2 cellular contexts compared by ENCODE assay signal in the genomic region with DNA sequence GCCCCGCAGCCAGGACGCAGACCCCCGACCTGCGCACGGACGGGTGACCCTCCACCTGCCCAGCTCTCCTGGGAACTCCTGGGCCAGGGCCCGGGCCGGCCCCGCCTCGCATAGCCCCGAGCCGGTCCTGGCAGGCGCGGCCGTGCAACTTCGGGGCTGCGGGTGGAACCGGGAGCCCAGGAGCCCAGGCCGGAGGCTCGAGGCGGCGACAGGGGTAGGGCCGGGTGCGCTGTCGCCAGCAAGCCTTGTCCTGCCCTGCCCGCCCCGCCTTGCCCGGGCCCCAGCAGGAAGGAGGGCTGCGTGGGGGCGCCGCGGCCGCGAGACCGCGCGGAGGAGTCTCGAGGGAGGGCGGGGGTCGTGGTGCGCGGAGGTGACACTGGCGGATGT.
TF ChIP-seq lines count a peak whose summit lies in the region.

No MANE protein-coding gene starts in this region.

TF ChIP-seq in K562, 482 proteins besides CTCF, POLR2A, EP300 and RAD21 (continues in another document):
- TF ChIP-seq KDM5B (IDR thresholded peaks at IDR 0.05; ENCODE audit: insufficient replicate concordance, low read depth, low read length) = peak; percentile 64
- TF ChIP-seq U2AF1 (optimal IDR thresholded peaks at IDR 0.05; ENCODE audit: low read depth, low read length) = peak; percentile 25
- TF ChIP-seq FIP1L1 (IDR thresholded peaks at IDR 0.05; ENCODE audit: low read depth, low read length, poor library complexity, severe bottlenecking) = peak; percentile 55
- TF ChIP-seq, protein P1, sequence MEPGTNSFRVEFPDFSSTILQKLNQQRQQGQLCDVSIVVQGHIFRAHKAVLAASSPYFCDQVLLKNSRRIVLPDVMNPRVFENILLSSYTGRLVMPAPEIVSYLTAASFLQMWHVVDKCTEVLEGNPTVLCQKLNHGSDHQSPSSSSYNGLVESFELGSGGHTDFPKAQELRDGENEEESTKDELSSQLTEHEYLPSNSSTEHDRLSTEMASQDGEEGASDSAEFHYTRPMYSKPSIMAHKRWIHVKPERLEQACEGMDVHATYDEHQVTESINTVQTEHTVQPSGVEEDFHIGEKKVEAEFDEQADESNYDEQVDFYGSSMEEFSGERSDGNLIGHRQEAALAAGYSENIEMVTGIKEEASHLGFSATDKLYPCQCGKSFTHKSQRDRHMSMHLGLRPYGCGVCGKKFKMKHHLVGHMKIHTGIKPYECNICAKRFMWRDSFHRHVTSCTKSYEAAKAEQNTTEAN (CRISPR knock-in tag; IDR thresholded peaks at IDR 0.05) = peak; percentile 80
- TF ChIP-seq MED1 (CRISPR knock-in tag; IDR thresholded peaks at IDR 0.05; ENCODE audit: borderline replicate concordance) = no peak
- no peak for TF ChIP-seq TAF7 (tag; IDR thresholded peaks at IDR 0.05)
- TF ChIP-seq, protein P2, sequence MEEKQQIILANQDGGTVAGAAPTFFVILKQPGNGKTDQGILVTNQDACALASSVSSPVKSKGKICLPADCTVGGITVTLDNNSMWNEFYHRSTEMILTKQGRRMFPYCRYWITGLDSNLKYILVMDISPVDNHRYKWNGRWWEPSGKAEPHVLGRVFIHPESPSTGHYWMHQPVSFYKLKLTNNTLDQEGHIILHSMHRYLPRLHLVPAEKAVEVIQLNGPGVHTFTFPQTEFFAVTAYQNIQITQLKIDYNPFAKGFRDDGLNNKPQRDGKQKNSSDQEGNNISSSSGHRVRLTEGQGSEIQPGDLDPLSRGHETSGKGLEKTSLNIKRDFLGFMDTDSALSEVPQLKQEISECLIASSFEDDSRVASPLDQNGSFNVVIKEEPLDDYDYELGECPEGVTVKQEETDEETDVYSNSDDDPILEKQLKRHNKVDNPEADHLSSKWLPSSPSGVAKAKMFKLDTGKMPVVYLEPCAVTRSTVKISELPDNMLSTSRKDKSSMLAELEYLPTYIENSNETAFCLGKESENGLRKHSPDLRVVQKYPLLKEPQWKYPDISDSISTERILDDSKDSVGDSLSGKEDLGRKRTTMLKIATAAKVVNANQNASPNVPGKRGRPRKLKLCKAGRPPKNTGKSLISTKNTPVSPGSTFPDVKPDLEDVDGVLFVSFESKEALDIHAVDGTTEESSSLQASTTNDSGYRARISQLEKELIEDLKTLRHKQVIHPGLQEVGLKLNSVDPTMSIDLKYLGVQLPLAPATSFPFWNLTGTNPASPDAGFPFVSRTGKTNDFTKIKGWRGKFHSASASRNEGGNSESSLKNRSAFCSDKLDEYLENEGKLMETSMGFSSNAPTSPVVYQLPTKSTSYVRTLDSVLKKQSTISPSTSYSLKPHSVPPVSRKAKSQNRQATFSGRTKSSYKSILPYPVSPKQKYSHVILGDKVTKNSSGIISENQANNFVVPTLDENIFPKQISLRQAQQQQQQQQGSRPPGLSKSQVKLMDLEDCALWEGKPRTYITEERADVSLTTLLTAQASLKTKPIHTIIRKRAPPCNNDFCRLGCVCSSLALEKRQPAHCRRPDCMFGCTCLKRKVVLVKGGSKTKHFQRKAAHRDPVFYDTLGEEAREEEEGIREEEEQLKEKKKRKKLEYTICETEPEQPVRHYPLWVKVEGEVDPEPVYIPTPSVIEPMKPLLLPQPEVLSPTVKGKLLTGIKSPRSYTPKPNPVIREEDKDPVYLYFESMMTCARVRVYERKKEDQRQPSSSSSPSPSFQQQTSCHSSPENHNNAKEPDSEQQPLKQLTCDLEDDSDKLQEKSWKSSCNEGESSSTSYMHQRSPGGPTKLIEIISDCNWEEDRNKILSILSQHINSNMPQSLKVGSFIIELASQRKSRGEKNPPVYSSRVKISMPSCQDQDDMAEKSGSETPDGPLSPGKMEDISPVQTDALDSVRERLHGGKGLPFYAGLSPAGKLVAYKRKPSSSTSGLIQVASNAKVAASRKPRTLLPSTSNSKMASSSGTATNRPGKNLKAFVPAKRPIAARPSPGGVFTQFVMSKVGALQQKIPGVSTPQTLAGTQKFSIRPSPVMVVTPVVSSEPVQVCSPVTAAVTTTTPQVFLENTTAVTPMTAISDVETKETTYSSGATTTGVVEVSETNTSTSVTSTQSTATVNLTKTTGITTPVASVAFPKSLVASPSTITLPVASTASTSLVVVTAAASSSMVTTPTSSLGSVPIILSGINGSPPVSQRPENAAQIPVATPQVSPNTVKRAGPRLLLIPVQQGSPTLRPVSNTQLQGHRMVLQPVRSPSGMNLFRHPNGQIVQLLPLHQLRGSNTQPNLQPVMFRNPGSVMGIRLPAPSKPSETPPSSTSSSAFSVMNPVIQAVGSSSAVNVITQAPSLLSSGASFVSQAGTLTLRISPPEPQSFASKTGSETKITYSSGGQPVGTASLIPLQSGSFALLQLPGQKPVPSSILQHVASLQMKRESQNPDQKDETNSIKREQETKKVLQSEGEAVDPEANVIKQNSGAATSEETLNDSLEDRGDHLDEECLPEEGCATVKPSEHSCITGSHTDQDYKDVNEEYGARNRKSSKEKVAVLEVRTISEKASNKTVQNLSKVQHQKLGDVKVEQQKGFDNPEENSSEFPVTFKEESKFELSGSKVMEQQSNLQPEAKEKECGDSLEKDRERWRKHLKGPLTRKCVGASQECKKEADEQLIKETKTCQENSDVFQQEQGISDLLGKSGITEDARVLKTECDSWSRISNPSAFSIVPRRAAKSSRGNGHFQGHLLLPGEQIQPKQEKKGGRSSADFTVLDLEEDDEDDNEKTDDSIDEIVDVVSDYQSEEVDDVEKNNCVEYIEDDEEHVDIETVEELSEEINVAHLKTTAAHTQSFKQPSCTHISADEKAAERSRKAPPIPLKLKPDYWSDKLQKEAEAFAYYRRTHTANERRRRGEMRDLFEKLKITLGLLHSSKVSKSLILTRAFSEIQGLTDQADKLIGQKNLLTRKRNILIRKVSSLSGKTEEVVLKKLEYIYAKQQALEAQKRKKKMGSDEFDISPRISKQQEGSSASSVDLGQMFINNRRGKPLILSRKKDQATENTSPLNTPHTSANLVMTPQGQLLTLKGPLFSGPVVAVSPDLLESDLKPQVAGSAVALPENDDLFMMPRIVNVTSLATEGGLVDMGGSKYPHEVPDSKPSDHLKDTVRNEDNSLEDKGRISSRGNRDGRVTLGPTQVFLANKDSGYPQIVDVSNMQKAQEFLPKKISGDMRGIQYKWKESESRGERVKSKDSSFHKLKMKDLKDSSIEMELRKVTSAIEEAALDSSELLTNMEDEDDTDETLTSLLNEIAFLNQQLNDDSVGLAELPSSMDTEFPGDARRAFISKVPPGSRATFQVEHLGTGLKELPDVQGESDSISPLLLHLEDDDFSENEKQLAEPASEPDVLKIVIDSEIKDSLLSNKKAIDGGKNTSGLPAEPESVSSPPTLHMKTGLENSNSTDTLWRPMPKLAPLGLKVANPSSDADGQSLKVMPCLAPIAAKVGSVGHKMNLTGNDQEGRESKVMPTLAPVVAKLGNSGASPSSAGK (IDR thresholded peaks at IDR 0.05) = 0 out of 2 replicates have a peak, but pooled peaks have one; percentile 37
- no peak for TF ChIP-seq ZNF263 (CRISPR knock-in tag; IDR thresholded peaks at IDR 0.05; ENCODE audit: borderline replicate concordance)
- TF ChIP-seq ZBTB7A (IDR thresholded peaks at IDR 0.05; ENCODE audit: borderline replicate concordance, control insufficient read depth, low read depth, low read length) = peak; percentile 43; the same call in 1 of the 2 replicates
- no peak for TF ChIP-seq ATF1 (CRISPR knock-in tag; IDR thresholded peaks at IDR 0.05)
- peak; percentile 16; the same call in 1 of the 2 replicates for TF ChIP-seq ATF1 (tag; IDR thresholded peaks at IDR 0.05)
- no peak for TF ChIP-seq PHTF2 (CRISPR knock-in tag; IDR thresholded peaks at IDR 0.05)
- no peak for TF ChIP-seq RUNX1 (IDR thresholded peaks at IDR 0.05; ENCODE audit: low read depth)
- TF ChIP-seq SMAD4 (CRISPR knock-in tag; conservative IDR thresholded peaks at IDR 0.05) = 0 out of 2 replicates have a peak, but pooled peaks have one; percentile 10
- no peak for TF ChIP-seq KLF16 (IDR thresholded peaks at IDR 0.05)

TF ChIP-seq in liver, 16 proteins besides CTCF, POLR2A, EP300 and RAD21 (continued from another document):
- TF ChIP-seq EGR1 (IDR thresholded peaks at IDR 0.05; ENCODE audit: low read depth in 2 of 2) (no peak), TAF1 (conservative IDR thresholded peaks at IDR 0.05) (no peak), HNF4A (conservative IDR thresholded peaks at IDR 0.05) (no peak), YY1 (IDR thresholded peaks at IDR 0.05) (no peak), GABPA (IDR thresholded peaks at IDR 0.05 in 1 of 2, conservative IDR thresholded peaks at IDR 0.05 in 1 of 2) (no peak), SP1 (IDR thresholded peaks at IDR 0.05) (no peak), HNF4G (IDR thresholded peaks at IDR 0.05) (no peak), JUND (IDR thresholded peaks at IDR 0.05) (no peak), NR2F2 (IDR thresholded peaks at IDR 0.05) (no peak)
- TF ChIP-seq, protein P3, sequence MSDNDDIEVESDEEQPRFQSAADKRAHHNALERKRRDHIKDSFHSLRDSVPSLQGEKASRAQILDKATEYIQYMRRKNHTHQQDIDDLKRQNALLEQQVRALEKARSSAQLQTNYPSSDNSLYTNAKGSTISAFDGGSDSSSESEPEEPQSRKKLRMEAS (IDR thresholded peaks at IDR 0.05) = no peak
- TF ChIP-seq, protein P4, sequence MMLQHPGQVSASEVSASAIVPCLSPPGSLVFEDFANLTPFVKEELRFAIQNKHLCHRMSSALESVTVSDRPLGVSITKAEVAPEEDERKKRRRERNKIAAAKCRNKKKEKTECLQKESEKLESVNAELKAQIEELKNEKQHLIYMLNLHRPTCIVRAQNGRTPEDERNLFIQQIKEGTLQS (IDR thresholded peaks at IDR 0.05) = no peak
- TF ChIP-seq, protein P5, sequence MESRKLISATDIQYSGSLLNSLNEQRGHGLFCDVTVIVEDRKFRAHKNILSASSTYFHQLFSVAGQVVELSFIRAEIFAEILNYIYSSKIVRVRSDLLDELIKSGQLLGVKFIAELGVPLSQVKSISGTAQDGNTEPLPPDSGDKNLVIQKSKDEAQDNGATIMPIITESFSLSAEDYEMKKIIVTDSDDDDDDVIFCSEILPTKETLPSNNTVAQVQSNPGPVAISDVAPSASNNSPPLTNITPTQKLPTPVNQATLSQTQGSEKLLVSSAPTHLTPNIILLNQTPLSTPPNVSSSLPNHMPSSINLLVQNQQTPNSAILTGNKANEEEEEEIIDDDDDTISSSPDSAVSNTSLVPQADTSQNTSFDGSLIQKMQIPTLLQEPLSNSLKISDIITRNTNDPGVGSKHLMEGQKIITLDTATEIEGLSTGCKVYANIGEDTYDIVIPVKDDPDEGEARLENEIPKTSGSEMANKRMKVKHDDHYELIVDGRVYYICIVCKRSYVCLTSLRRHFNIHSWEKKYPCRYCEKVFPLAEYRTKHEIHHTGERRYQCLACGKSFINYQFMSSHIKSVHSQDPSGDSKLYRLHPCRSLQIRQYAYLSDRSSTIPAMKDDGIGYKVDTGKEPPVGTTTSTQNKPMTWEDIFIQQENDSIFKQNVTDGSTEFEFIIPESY (IDR thresholded peaks at IDR 0.05) = no peak
- TF ChIP-seq, protein P6, sequence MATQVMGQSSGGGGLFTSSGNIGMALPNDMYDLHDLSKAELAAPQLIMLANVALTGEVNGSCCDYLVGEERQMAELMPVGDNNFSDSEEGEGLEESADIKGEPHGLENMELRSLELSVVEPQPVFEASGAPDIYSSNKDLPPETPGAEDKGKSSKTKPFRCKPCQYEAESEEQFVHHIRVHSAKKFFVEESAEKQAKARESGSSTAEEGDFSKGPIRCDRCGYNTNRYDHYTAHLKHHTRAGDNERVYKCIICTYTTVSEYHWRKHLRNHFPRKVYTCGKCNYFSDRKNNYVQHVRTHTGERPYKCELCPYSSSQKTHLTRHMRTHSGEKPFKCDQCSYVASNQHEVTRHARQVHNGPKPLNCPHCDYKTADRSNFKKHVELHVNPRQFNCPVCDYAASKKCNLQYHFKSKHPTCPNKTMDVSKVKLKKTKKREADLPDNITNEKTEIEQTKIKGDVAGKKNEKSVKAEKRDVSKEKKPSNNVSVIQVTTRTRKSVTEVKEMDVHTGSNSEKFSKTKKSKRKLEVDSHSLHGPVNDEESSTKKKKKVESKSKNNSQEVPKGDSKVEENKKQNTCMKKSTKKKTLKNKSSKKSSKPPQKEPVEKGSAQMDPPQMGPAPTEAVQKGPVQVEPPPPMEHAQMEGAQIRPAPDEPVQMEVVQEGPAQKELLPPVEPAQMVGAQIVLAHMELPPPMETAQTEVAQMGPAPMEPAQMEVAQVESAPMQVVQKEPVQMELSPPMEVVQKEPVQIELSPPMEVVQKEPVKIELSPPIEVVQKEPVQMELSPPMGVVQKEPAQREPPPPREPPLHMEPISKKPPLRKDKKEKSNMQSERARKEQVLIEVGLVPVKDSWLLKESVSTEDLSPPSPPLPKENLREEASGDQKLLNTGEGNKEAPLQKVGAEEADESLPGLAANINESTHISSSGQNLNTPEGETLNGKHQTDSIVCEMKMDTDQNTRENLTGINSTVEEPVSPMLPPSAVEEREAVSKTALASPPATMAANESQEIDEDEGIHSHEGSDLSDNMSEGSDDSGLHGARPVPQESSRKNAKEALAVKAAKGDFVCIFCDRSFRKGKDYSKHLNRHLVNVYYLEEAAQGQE (IDR thresholded peaks at IDR 0.05) = no peak
TF ChIP-seq in liver: peak in this region for 0.
